Comparison of ENCODE assay signal across 1 cellular context in the genomic region with DNA sequence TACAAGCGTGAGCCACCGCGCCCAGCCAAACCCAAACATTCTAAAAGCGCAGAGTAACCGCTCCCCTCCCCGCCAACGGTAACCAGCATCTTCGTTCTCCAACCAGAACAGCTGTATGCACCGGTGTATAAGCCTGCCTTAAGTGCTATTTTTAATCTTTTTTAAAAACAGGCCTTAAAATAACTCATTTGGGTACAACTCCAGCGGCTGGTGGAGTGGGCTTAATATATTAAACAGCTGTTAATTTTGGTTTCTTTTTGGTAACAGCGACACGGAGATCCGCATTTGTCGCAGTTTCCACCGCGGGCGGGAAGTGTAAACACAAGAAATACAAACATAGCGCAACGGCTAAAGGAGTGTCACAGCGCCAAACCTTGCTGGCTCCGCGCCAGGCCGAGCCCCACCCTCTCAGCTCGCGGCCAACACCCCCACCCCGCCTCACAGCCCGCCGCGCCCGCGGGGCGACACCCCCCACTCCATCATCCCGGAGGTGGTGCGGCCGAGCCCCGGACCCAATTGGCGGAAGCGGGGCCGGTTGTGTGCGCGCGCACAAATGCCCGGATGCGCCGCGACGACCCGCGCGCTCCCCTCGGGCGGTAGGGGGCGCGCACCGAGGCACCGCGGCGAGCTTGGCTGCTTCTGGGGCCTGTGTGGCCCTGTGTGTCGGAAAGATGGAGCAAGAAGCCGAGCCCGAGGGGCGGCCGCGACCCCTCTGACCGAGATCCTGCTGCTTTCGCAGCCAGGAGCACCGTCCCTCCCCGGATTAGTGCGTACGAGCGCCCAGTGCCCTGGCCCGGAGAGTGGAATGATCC.
TF ChIP-seq lines count a peak whose summit lies in the region.

A gene (plus strand): TSS at position 602 of the 812 bp plus-strand sequence. CDS start 301 bp downstream, outside the sequence.

TF ChIP-seq in HepG2, 621 proteins besides CTCF, POLR2A, EP300 and RAD21 (continued from another document and continues in another):
- TF ChIP-seq, protein P1, sequence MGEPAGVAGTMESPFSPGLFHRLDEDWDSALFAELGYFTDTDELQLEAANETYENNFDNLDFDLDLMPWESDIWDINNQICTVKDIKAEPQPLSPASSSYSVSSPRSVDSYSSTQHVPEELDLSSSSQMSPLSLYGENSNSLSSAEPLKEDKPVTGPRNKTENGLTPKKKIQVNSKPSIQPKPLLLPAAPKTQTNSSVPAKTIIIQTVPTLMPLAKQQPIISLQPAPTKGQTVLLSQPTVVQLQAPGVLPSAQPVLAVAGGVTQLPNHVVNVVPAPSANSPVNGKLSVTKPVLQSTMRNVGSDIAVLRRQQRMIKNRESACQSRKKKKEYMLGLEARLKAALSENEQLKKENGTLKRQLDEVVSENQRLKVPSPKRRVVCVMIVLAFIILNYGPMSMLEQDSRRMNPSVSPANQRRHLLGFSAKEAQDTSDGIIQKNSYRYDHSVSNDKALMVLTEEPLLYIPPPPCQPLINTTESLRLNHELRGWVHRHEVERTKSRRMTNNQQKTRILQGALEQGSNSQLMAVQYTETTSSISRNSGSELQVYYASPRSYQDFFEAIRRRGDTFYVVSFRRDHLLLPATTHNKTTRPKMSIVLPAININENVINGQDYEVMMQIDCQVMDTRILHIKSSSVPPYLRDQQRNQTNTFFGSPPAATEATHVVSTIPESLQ (CRISPR knock-in tag; conservative IDR thresholded peaks at IDR 0.05) = no peak
- TF ChIP-seq ZNF674 (CRISPR knock-in tag; IDR thresholded peaks at IDR 0.05; ENCODE audit: low read depth) (0 out of 2 replicates have a peak, but pooled peaks have one; percentile 10), ZNF235 (CRISPR knock-in tag; IDR thresholded peaks at IDR 0.05; ENCODE audit: borderline replicate concordance) (no peak), SMARCC2 (IDR thresholded peaks at IDR 0.05) (no peak), HOXA7 (CRISPR knock-in tag; IDR thresholded peaks at IDR 0.05) (no peak), NFIC (IDR thresholded peaks at IDR 0.05; ENCODE audit: low read length) (peak; percentile 80), ZNF672 (CRISPR knock-in tag; IDR thresholded peaks at IDR 0.05) (no peak), ZNF337 (CRISPR knock-in tag; IDR thresholded peaks at IDR 0.05; ENCODE audit: borderline replicate concordance, low read depth) (peak; percentile 89; the same call in 1 of the 2 replicates), ZNF781 (CRISPR knock-in tag; IDR thresholded peaks at IDR 0.05; ENCODE audit: borderline replicate concordance, not compliant biosample characterization) (no peak), ZNF530 (CRISPR knock-in tag; IDR thresholded peaks at IDR 0.05; ENCODE audit: low read depth) (no peak), FIP1L1 (IDR thresholded peaks at IDR 0.05; ENCODE audit: borderline replicate concordance, insufficient read depth, low read depth, low read length) (peak; percentile 85; the same call in 1 of the 2 replicates), ARNT2 (CRISPR knock-in tag; IDR thresholded peaks at IDR 0.05; ENCODE audit: low read depth) (peak; percentile 65), FOXK2 (IDR thresholded peaks at IDR 0.05) (peak; percentile 35; the same call in 1 of the 2 replicates), ONECUT2 (CRISPR knock-in tag; IDR thresholded peaks at IDR 0.05) (no peak), NR2F1 (CRISPR knock-in tag; IDR thresholded peaks at IDR 0.05) (no peak), PHF8 (CRISPR knock-in tag; IDR thresholded peaks at IDR 0.05) (peak; percentile 59; the same call in 1 of the 2 replicates), AHR (CRISPR knock-in tag; IDR thresholded peaks at IDR 0.05) (no peak; the same call in 1 of the 2 replicates), SPEN (CRISPR knock-in tag; IDR thresholded peaks at IDR 0.05; ENCODE audit: low read depth) (peak; percentile 94), SP4 (CRISPR knock-in tag; IDR thresholded peaks at IDR 0.05) (peak; percentile 12; the same call in 1 of the 2 replicates), ZNF619 (CRISPR knock-in tag; IDR thresholded peaks at IDR 0.05) (no peak; the same call in 1 of the 2 replicates), ZNF598 (CRISPR knock-in tag; IDR thresholded peaks at IDR 0.05; ENCODE audit: borderline replicate concordance) (peak; percentile 66; the same call in 1 of the 2 replicates), ZFP41 (CRISPR knock-in tag; IDR thresholded peaks at IDR 0.05; ENCODE audit: borderline replicate concordance) (no peak), ZNF296 (CRISPR knock-in tag; conservative IDR thresholded peaks at IDR 0.05) (no peak), ZNF7 (CRISPR knock-in tag; IDR thresholded peaks at IDR 0.05) (no peak), ZNF333 (CRISPR knock-in tag; IDR thresholded peaks at IDR 0.05; ENCODE audit: borderline replicate concordance) (peak; percentile 87; the same call in 1 of the 2 replicates), ZNF569 (CRISPR knock-in tag; IDR thresholded peaks at IDR 0.05; ENCODE audit: borderline replicate concordance) (no peak), SNAI1 (CRISPR knock-in tag; IDR thresholded peaks at IDR 0.05; ENCODE audit: borderline replicate concordance) (no peak), ZNF557 (CRISPR knock-in tag; IDR thresholded peaks at IDR 0.05) (0 out of 2 replicates have a peak, but pooled peaks have one; percentile 19), TOPORS (CRISPR knock-in tag; IDR thresholded peaks at IDR 0.05) (0 out of 2 replicates have a peak, but pooled peaks have one; percentile 58), ZNF556 (CRISPR knock-in tag; IDR thresholded peaks at IDR 0.05; ENCODE audit: borderline replicate concordance) (no peak; the same call in 1 of the 2 replicates), ELF1 (CRISPR knock-in tag; IDR thresholded peaks at IDR 0.05) (no peak; the same call in 1 of the 2 replicates), ZNF792 (CRISPR knock-in tag; IDR thresholded peaks at IDR 0.05) (peak; percentile 50; the same call in 1 of the 2 replicates), STAG1 (CRISPR knock-in tag; IDR thresholded peaks at IDR 0.05) (peak; percentile 13; the same call in 1 of the 2 replicates), RFX5 (IDR thresholded peaks at IDR 0.05; ENCODE audit: low read depth, low read length) (no peak), ELF4 (CRISPR knock-in tag; IDR thresholded peaks at IDR 0.05; ENCODE audit: borderline replicate concordance) (0 out of 2 replicates have a peak, but pooled peaks have one; percentile 63), ZNF678 (CRISPR knock-in tag; IDR thresholded peaks at IDR 0.05) (peak; percentile 26; the same call in 1 of the 2 replicates), SIX4 (CRISPR knock-in tag; IDR thresholded peaks at IDR 0.05) (no peak), RBFOX2 (IDR thresholded peaks at IDR 0.05; ENCODE audit: low read depth, low read length) (peak; percentile 99), NFKB2 (CRISPR knock-in tag; IDR thresholded peaks at IDR 0.05; ENCODE audit: borderline replicate concordance) (peak; percentile 20; the same call in 1 of the 2 replicates), SRSF1 (optimal IDR thresholded peaks at IDR 0.05; ENCODE audit: low read depth, low read length) (no peak), ZNF879 (CRISPR knock-in tag; IDR thresholded peaks at IDR 0.05) (no peak), ZNF33B (CRISPR knock-in tag; IDR thresholded peaks at IDR 0.05) (0 out of 2 replicates have a peak, but pooled peaks have one; percentile 57), RBM22 (optimal IDR thresholded peaks at IDR 0.05; ENCODE audit: low read length) (peak; percentile 62), TMF1 (CRISPR knock-in tag; IDR thresholded peaks at IDR 0.05; ENCODE audit: low read depth) (no peak), KMT2B (CRISPR knock-in tag; IDR thresholded peaks at IDR 0.05) (peak; percentile 72), ZNF878 (CRISPR knock-in tag; IDR thresholded peaks at IDR 0.05) (peak; percentile 85; the same call in 1 of the 2 replicates)
- TF ChIP-seq, protein P2, sequence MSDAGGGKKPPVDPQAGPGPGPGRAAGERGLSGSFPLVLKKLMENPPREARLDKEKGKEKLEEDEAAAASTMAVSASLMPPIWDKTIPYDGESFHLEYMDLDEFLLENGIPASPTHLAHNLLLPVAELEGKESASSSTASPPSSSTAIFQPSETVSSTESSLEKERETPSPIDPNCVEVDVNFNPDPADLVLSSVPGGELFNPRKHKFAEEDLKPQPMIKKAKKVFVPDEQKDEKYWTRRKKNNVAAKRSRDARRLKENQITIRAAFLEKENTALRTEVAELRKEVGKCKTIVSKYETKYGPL (CRISPR knock-in tag; IDR thresholded peaks at IDR 0.05) = no peak; the same call in 1 of the 2 replicates
- TF ChIP-seq, protein P3, sequence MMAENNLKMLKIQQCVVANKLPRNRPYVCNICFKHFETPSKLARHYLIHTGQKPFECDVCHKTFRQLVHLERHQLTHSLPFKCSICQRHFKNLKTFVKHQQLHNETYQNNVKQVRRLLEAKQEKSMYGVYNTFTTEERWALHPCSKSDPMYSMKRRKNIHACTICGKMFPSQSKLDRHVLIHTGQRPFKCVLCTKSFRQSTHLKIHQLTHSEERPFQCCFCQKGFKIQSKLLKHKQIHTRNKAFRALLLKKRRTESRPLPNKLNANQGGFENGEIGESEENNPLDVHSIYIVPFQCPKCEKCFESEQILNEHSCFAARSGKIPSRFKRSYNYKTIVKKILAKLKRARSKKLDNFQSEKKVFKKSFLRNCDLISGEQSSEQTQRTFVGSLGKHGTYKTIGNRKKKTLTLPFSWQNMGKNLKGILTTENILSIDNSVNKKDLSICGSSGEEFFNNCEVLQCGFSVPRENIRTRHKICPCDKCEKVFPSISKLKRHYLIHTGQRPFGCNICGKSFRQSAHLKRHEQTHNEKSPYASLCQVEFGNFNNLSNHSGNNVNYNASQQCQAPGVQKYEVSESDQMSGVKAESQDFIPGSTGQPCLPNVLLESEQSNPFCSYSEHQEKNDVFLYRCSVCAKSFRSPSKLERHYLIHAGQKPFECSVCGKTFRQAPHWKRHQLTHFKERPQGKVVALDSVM (CRISPR knock-in tag; IDR thresholded peaks at IDR 0.05) = peak; percentile 73
- TF ChIP-seq, protein P4, sequence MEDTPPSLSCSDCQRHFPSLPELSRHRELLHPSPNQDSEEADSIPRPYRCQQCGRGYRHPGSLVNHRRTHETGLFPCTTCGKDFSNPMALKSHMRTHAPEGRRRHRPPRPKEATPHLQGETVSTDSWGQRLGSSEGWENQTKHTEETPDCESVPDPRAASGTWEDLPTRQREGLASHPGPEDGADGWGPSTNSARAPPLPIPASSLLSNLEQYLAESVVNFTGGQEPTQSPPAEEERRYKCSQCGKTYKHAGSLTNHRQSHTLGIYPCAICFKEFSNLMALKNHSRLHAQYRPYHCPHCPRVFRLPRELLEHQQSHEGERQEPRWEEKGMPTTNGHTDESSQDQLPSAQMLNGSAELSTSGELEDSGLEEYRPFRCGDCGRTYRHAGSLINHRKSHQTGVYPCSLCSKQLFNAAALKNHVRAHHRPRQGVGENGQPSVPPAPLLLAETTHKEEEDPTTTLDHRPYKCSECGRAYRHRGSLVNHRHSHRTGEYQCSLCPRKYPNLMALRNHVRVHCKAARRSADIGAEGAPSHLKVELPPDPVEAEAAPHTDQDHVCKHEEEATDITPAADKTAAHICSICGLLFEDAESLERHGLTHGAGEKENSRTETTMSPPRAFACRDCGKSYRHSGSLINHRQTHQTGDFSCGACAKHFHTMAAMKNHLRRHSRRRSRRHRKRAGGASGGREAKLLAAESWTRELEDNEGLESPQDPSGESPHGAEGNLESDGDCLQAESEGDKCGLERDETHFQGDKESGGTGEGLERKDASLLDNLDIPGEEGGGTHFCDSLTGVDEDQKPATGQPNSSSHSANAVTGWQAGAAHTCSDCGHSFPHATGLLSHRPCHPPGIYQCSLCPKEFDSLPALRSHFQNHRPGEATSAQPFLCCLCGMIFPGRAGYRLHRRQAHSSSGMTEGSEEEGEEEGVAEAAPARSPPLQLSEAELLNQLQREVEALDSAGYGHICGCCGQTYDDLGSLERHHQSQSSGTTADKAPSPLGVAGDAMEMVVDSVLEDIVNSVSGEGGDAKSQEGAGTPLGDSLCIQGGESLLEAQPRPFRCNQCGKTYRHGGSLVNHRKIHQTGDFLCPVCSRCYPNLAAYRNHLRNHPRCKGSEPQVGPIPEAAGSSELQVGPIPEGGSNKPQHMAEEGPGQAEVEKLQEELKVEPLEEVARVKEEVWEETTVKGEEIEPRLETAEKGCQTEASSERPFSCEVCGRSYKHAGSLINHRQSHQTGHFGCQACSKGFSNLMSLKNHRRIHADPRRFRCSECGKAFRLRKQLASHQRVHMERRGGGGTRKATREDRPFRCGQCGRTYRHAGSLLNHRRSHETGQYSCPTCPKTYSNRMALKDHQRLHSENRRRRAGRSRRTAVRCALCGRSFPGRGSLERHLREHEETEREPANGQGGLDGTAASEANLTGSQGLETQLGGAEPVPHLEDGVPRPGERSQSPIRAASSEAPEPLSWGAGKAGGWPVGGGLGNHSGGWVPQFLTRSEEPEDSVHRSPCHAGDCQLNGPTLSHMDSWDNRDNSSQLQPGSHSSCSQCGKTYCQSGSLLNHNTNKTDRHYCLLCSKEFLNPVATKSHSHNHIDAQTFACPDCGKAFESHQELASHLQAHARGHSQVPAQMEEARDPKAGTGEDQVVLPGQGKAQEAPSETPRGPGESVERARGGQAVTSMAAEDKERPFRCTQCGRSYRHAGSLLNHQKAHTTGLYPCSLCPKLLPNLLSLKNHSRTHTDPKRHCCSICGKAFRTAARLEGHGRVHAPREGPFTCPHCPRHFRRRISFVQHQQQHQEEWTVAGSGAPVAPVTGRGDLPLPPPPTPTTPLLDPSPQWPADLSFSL (CRISPR knock-in tag; IDR thresholded peaks at IDR 0.05) = no peak
- TF ChIP-seq, protein P5, sequence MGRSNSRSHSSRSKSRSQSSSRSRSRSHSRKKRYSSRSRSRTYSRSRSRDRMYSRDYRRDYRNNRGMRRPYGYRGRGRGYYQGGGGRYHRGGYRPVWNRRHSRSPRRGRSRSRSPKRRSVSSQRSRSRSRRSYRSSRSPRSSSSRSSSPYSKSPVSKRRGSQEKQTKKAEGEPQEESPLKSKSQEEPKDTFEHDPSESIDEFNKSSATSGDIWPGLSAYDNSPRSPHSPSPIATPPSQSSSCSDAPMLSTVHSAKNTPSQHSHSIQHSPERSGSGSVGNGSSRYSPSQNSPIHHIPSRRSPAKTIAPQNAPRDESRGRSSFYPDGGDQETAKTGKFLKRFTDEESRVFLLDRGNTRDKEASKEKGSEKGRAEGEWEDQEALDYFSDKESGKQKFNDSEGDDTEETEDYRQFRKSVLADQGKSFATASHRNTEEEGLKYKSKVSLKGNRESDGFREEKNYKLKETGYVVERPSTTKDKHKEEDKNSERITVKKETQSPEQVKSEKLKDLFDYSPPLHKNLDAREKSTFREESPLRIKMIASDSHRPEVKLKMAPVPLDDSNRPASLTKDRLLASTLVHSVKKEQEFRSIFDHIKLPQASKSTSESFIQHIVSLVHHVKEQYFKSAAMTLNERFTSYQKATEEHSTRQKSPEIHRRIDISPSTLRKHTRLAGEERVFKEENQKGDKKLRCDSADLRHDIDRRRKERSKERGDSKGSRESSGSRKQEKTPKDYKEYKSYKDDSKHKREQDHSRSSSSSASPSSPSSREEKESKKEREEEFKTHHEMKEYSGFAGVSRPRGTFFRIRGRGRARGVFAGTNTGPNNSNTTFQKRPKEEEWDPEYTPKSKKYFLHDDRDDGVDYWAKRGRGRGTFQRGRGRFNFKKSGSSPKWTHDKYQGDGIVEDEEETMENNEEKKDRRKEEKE (IDR thresholded peaks at IDR 0.05) = no peak
- TF ChIP-seq, protein P6, sequence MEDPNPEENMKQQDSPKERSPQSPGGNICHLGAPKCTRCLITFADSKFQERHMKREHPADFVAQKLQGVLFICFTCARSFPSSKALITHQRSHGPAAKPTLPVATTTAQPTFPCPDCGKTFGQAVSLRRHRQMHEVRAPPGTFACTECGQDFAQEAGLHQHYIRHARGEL (CRISPR knock-in tag; IDR thresholded peaks at IDR 0.05) = 0 out of 2 replicates have a peak, but pooled peaks have one; percentile 58
